Comparison of ENCODE assay signal across 8 cellular contexts in genomic region chr16:68529931-68530667, GRCh38.
A peak's percentile ranks its signal among the peaks of the same experiment; 100 is the strongest.
DNase-seq lines count a peak whose midpoint lies in the region; ATAC-seq and TF ChIP-seq lines count a peak whose summit lies in the region.

No MANE protein-coding gene starts in this region.

- peaks cover 15% of the 10 kb centered on the region for H3K9me3 Mint-ChIP-seq in T-helper 2 cell treated with Interferon-gamma antibody and Interleukin-4, amounts not matched to agents 5 μg/mL and 100 μg/mL, for 36 hours

- TF ChIP-seq CTCF in astrocyte of the cerebellum (IDR thresholded peaks at IDR 0.05; ENCODE audit: low read depth, low read length, missing control alignments) (no peak), retinal pigment epithelial cell (conservative IDR thresholded peaks at IDR 0.05; ENCODE audit: low read depth, low read length) (no peak)

- H3K4me1 Mint-ChIP-seq in T-helper 2 cell treated with Interferon-gamma antibody and Interleukin-4, amounts not matched to agents 5 μg/mL and 100 μg/mL, for 36 hours (ENCODE audit: low read depth), result peaks cover 18% of the 10 kb centered on the region

- H3K4me3 ChIP-seq in astrocyte of the cerebellum (ENCODE audit: low read depth, low read length) (peak overlapping the region; percentile 81), retinal pigment epithelial cell (ENCODE audit: low read length) (peak overlapping the region; percentile 73)

- H3K4me3 Mint-ChIP-seq in T-helper 2 cell treated with Interferon-gamma antibody and Interleukin-4, amounts not matched to agents 5 μg/mL and 100 μg/mL, for 36 hours, result peak overlapping the region; percentile 89

- peak overlapping the region; percentile 67 for H3K27ac Mint-ChIP-seq in T-helper 2 cell treated with Interferon-gamma antibody and Interleukin-4, amounts not matched to agents 5 μg/mL and 100 μg/mL, for 36 hours

- peak; percentile 90 for ATAC-seq in HG02588 (IDR thresholded peaks at IDR 0.05; ENCODE audit: unreplicated experiment)

- peaks cover 14% of the 10 kb centered on the region for H3K36me3 Mint-ChIP-seq in T-helper 2 cell treated with Interferon-gamma antibody and Interleukin-4, amounts not matched to agents 5 μg/mL and 100 μg/mL, for 36 hours (ENCODE audit: low read depth)

- in situ Hi-C loops in astrocyte of the cerebellum (cut with HindIII; ENCODE audit: low sequenced_read_pairs), result no loop called here

- peak; percentile 41 for DNase-seq in GDM1 (lab: John Stamatoyannopoulos, UW)
- peak; percentile 44 for DNase-seq in NCI-H1436 treated with DMSO at 0.1 percent for 48 hours (lab: John Stamatoyannopoulos, UW)
- DNase-seq in T-helper 2 cell treated with Interferon-gamma antibody and Interleukin-4, amounts not matched to agents 5 μg/mL and 100 μg/mL, for 36 hours (ENCODE audit: low spot score), result peak; percentile 86
- DNase-seq in astrocyte of the cerebellum (ENCODE audit: low read depth), result peak; percentile 48
- DNase-seq in hippocampal formation (lab: John Stamatoyannopoulos, UW), result peak; percentile 80 to 84
- DNase-seq in retinal pigment epithelial cell (ENCODE audit: low read depth), result peak; percentile 38
- no peak for DNase-seq in MV-4-11 (lab: John Stamatoyannopoulos, UW)

- H3K27me3 Mint-ChIP-seq in T-helper 2 cell treated with Interferon-gamma antibody and Interleukin-4, amounts not matched to agents 5 μg/mL and 100 μg/mL, for 36 hours (ENCODE audit: low read depth), result no peaks in the 10 kb centered on the region
